29 cellular contexts compared by ENCODE assay signal in genomic region chr2:119136093-119136492, GRCh38. TPM values are rescaled to one million over a fixed set of nuclear protein-coding genes. Genes with fewer than 3 reads are reported as not detected.
DNase-seq lines count a peak whose midpoint lies in the region; ATAC-seq lines count a peak whose summit lies in the region.
"Had no signal": no experiment of that assay in that cellular context is flagged by ENCODE, and none has a peak within 500 bp of the region (broad histone marks: within the 10 kb centered on the region; RNA-seq: fewer than 3 reads in every experiment).

No MANE protein-coding gene starts in this region.

- H3K4ac ChIP-seq in mesendoderm (ENCODE audit: low read depth, low read length): no peak overlapping the region

- H3K4me1 Mint-ChIP-seq in activated CD4-positive, alpha-beta T cell treated with anti-CD3 and anti-CD28 coated beads, Interleukin-2, amount 10 ng/mL, durations not matched to agents 7 days and 5 days: no peaks in the 10 kb centered on the region
- H3K4me1 Mint-ChIP-seq: activated naive CD8-positive, alpha-beta T cell treated with anti-CD3 and anti-CD28 coated beads, Interleukin-2, amount 10 ng/mL, durations not matched to agents 7 days and 5 days had no signal

- CTCF ChIA-PET in activated CD4-positive, alpha-beta T cell treated with anti-CD3 and anti-CD28 coated beads, Interleukin-2, amount 10 ng/mL, durations not matched to agents 7 days and 5 days (lab: Charles Lee): no interaction called here

- H3K4me3 ChIP-seq in mesendoderm (ENCODE audit: low read length): no peak overlapping the region
- H3K4me3 ChIP-seq: BLaER1, GM12878, SK-N-MC, uterus had no signal

- H3K4me2 ChIP-seq in mesendoderm (ENCODE audit: low read length): no peak overlapping the region
- H3K4me2 ChIP-seq: BLaER1 had no signal

- no peaks in the 10 kb centered on the region for H3K4me1 ChIP-seq in mesendoderm (ENCODE audit: control insufficient read depth, low read depth, low read length)
- H3K4me1 ChIP-seq: BLaER1, uterus had no signal

- no peaks in the 10 kb centered on the region for H3K27me3 ChIP-seq in mesendoderm (ENCODE audit: insufficient read depth, low read length, poor library complexity)
- H3K27me3 ChIP-seq: BLaER1, brain microvascular endothelial cell, uterus had no signal

- no peak overlapping the region for H2BK5ac ChIP-seq in mesendoderm (ENCODE audit: low read length)

- WGBS in mesendoderm (ENCODE audit: extremely low coverage, insufficient coverage, low lambda C conversion rate): no CpG with 5 or more reads among the region's 7 CpGs

- H2BK120ac ChIP-seq in mesendoderm (ENCODE audit: low read depth, low read length): no peak overlapping the region

- H3K36me3 Mint-ChIP-seq in activated CD4-positive, alpha-beta T cell treated with anti-CD3 and anti-CD28 coated beads, Interleukin-2, amount 10 ng/mL, durations not matched to agents 7 days and 5 days (ENCODE audit: low read depth): no peaks in the 10 kb centered on the region
- H3K36me3 Mint-ChIP-seq: activated naive CD8-positive, alpha-beta T cell treated with anti-CD3 and anti-CD28 coated beads, Interleukin-2, amount 10 ng/mL, durations not matched to agents 7 days and 5 days; natural killer cell treated with Interleukin-12 subunit alpha and Interleukin-12 subunit beta and Interleukin-15 and Interleukin-18, amount 100 ng/mL, for 72 hours had no signal

- no peaks in the 10 kb centered on the region for H3K79me2 ChIP-seq in mesendoderm (ENCODE audit: control insufficient read depth, insufficient read depth, low read length)

- ATAC-seq in GM19452 (IDR thresholded peaks at IDR 0.05; ENCODE audit: unreplicated experiment): no peak
- ATAC-seq in HG03159 (IDR thresholded peaks at IDR 0.05; ENCODE audit: unreplicated experiment): no peak
- ATAC-seq: GM12878; left cardiac atrium; natural killer cell treated with Interleukin-12 subunit alpha and Interleukin-12 subunit beta and Interleukin-15 and Interleukin-18, amount 100 ng/mL, for 72 hours had no signal

- DNase-seq in NCI-H1417 (lab: John Stamatoyannopoulos, UW) (peak in 2 of 3 experiments; percentile 39 to 57), NCI-H1417 treated with DMSO at 0.1 percent for 48 hours (lab: John Stamatoyannopoulos, UW) (no peak), M059J (ENCODE audit: low read depth) (peak; percentile 22), RPMI8226 (peak; percentile 12), mesendoderm (peak; percentile 55)
- DNase-seq in activated CD4-positive, alpha-beta T cell treated with anti-CD3 and anti-CD28 coated beads, Interleukin-2, amount 10 ng/mL, durations not matched to agents 7 days and 5 days: no peak
- DNase-seq: 8988T; activated CD8-positive, alpha-beta memory T cell treated with anti-CD3 and anti-CD28 coated beads for 24 hours; activated naive CD8-positive, alpha-beta T cell treated with anti-CD3 and anti-CD28 coated beads, Interleukin-2, amount 10 ng/mL, durations not matched to agents 7 days and 5 days; brain microvascular endothelial cell; cortex of kidney; GF-D8; hippocampal formation; KG1; left cardiac atrium; NCI-H1092; NCI-H774; posterior cingulate gyrus; stimulated activated CD4-positive, alpha-beta T cell treated with anti-CD3 and anti-CD28 coated beads, Interleukin-2, amount 100 ng/mL, for 48 hours; T-helper 9 cell; uterus had no signal

- H3K79me1 ChIP-seq in mesendoderm (ENCODE audit: low read length): no peaks in the 10 kb centered on the region

- POLR2A ChIA-PET in activated CD4-positive, alpha-beta T cell treated with anti-CD3 and anti-CD28 coated beads, Interleukin-2, amount 10 ng/mL, durations not matched to agents 7 days and 5 days (lab: Charles Lee): no interaction called here

- no peaks in the 10 kb centered on the region for H3K36me3 ChIP-seq in mesendoderm (ENCODE audit: control insufficient read depth, insufficient read depth, low read length)
- H3K36me3 ChIP-seq: BLaER1, brain microvascular endothelial cell, uterus had no signal

- H3K23ac ChIP-seq in mesendoderm (ENCODE audit: low read length): no peak overlapping the region

- H3K27me3 Mint-ChIP-seq in activated CD4-positive, alpha-beta T cell treated with anti-CD3 and anti-CD28 coated beads, Interleukin-2, amount 10 ng/mL, durations not matched to agents 7 days and 5 days: peaks cover 1% of the 10 kb centered on the region

- H4K8ac ChIP-seq in mesendoderm (ENCODE audit: low read depth, low read length): no peak overlapping the region

- H3K9me3 Mint-ChIP-seq in activated CD4-positive, alpha-beta T cell treated with anti-CD3 and anti-CD28 coated beads, Interleukin-2, amount 10 ng/mL, durations not matched to agents 7 days and 5 days: no peaks in the 10 kb centered on the region
- H3K9me3 Mint-ChIP-seq: activated naive CD8-positive, alpha-beta T cell treated with anti-CD3 and anti-CD28 coated beads, Interleukin-2, amount 10 ng/mL, durations not matched to agents 7 days and 5 days; natural killer cell treated with Interleukin-12 subunit alpha and Interleukin-12 subunit beta and Interleukin-15 and Interleukin-18, amount 100 ng/mL, for 72 hours had no signal

- no peak overlapping the region for H3K18ac ChIP-seq in mesendoderm (ENCODE audit: low read length)

- no peak overlapping the region for H4K5ac ChIP-seq in mesendoderm (ENCODE audit: low read length)

- H2AK5ac ChIP-seq in mesendoderm (ENCODE audit: low read length): no peak overlapping the region

- no peak overlapping the region for H3K9ac ChIP-seq in mesendoderm (ENCODE audit: low read length)
- H3K9ac ChIP-seq: BLaER1 had no signal

- H3K56ac ChIP-seq in mesendoderm (ENCODE audit: low read length): no peak overlapping the region

- H3K4me3 Mint-ChIP-seq in activated CD4-positive, alpha-beta T cell treated with anti-CD3 and anti-CD28 coated beads, Interleukin-2, amount 10 ng/mL, durations not matched to agents 7 days and 5 days: no peak overlapping the region
- H3K4me3 Mint-ChIP-seq: activated naive CD8-positive, alpha-beta T cell treated with anti-CD3 and anti-CD28 coated beads, Interleukin-2, amount 10 ng/mL, durations not matched to agents 7 days and 5 days; natural killer cell treated with Interleukin-12 subunit alpha and Interleukin-12 subunit beta and Interleukin-15 and Interleukin-18, amount 100 ng/mL, for 72 hours had no signal

- H3K27ac Mint-ChIP-seq in activated CD4-positive, alpha-beta T cell treated with anti-CD3 and anti-CD28 coated beads, Interleukin-2, amount 10 ng/mL, durations not matched to agents 7 days and 5 days: no peak overlapping the region
- H3K27ac Mint-ChIP-seq: activated naive CD8-positive, alpha-beta T cell treated with anti-CD3 and anti-CD28 coated beads, Interleukin-2, amount 10 ng/mL, durations not matched to agents 7 days and 5 days; natural killer cell treated with Interleukin-12 subunit alpha and Interleukin-12 subunit beta and Interleukin-15 and Interleukin-18, amount 100 ng/mL, for 72 hours had no signal

- H2BK15ac ChIP-seq in mesendoderm (replicated peaks; ENCODE audit: low read depth): no peak overlapping the region

- no peak overlapping the region for H3K27ac ChIP-seq in mesendoderm (ENCODE audit: low read depth, low read length)
- H3K27ac ChIP-seq: BLaER1, brain microvascular endothelial cell, SK-N-MC, uterus had no signal

RNA-seq across cellular contexts. Expression of gene C1QL2, which starts 22.5 kb away (rescaled TPM):
- total RNA-seq in M059J (2014; rRNA removed; shearing (Covaris generic)): not detected in 2 replicates
- 0.22 TPM for polyA plus RNA-seq in mesendoderm (2013, experiment 1 of 2)
- polyA plus RNA-seq in mesendoderm (2013, experiment 2 of 2): 0.21 TPM
- total RNA-seq in activated CD4-positive, alpha-beta T cell treated with anti-CD3 and anti-CD28 coated beads, Interleukin-2, amount 10 ng/mL, durations not matched to agents 7 days and 5 days: not detected
- total RNA-seq: activated naive CD8-positive, alpha-beta T cell treated with anti-CD3 and anti-CD28 coated beads, Interleukin-2, amount 10 ng/mL, durations not matched to agents 7 days and 5 days; endothelial cell of umbilical vein; GM12878; left cardiac atrium; natural killer cell treated with Interleukin-12 subunit alpha and Interleukin-12 subunit beta and Interleukin-15 and Interleukin-18, amount 100 ng/mL, for 72 hours; skeletal muscle tissue; uterus had no signal
- polyA plus RNA-seq: endothelial cell of umbilical vein, GM12878 had no signal

Comparison
In these comparisons a context has a peak if more than half of its experiments do, and no peak if none do; other contexts are left out.
1. DNase-seq: peak in NCI-H1417 (2 of 3), M059J (single experiment), RPMI8226 (single experiment) and mesendoderm (single experiment); none in NCI-H1417 treated with DMSO at 0.1 percent for 48 hours (single experiment) and activated CD4-positive, alpha-beta T cell treated with anti-CD3 and anti-CD28 coated beads, Interleukin-2, amount 10 ng/mL, durations not matched to agents 7 days and 5 days (single experiment).